10 cellular contexts compared by ENCODE assay signal in the genomic region with DNA sequence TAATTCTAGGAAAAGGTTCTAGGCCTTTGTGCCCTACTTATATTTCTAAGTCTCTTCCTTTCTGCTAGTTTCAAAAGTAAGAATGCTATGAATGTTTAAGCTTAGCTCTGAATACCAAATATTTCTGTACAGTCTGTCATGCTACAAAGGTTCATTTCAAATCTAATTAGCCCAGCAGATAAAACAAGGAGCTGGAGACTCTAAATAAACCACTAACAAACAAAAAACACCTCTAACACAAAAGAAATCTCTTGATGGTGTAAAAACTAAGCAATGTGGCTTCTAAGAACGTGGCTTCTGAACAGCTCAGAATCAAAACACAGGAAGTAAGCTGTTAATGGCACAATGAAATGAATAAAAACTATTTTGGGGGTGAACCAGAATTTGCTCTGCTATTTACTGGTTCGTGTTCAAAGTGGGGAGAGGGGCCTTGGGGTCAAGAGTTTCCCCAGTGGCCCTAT.
DNase-seq lines count a peak whose midpoint lies in the region; FAIRE-seq and TF ChIP-seq lines count a peak whose summit lies in the region.
"Had no signal": no experiment of that assay in that cellular context is flagged by ENCODE, and none has a peak within 500 bp of the region (broad histone marks: within the 10 kb centered on the region; RNA-seq: fewer than 3 reads in every experiment).

No MANE protein-coding gene starts in this region.

- no peak for TF ChIP-seq CTCF in progenitor cell of endocrine pancreas (IDR thresholded peaks at IDR 0.05; ENCODE audit: unreplicated experiment)
- TF ChIP-seq CTCF in D721Med (IDR thresholded peaks at IDR 0.05; ENCODE audit: insufficient read depth, missing control alignments) = no peak

- H3K36me3 ChIP-seq in Karpas-422 (ENCODE audit: insufficient read depth, low read length) = no peaks in the 10 kb centered on the region
- H3K36me3 ChIP-seq: cardiac muscle cell had no signal

- H3K4me1 ChIP-seq in Karpas-422 (ENCODE audit: low read length) = peaks cover 10% of the 10 kb centered on the region

- H4K20me1 ChIP-seq in Karpas-422 (ENCODE audit: insufficient read depth, low read depth, low read length) = no peaks in the 10 kb centered on the region

- no peak overlapping the region for H3K9ac ChIP-seq in Karpas-422 (ENCODE audit: low read length)

- H3K9me2 ChIP-seq in Karpas-422 (replicated peaks; ENCODE audit: insufficient read depth, low read length) = no peaks in the 10 kb centered on the region

- DNase-seq in GM18507 (ENCODE audit: extremely low spot score, insufficient read length, low read depth) = no peak
- DNase-seq in RPMI7951 (ENCODE audit: low read depth) = peak; percentile 20
- no peak for DNase-seq in progenitor cell of endocrine pancreas (ENCODE audit: low spot score, unreplicated experiment)
- DNase-seq in D721Med (ENCODE audit: insufficient read length, low spot score) = no peak
- no peak for DNase-seq in Karpas-422
- DNase-seq in DMS114 treated with DMSO at 0.1 percent for 48 hours (lab: John Stamatoyannopoulos, UW; ENCODE audit: unreplicated experiment) = no peak
- no peak for DNase-seq in A172 (ENCODE audit: low spot score)
- DNase-seq: SW 1271 had no signal

- H3K27me3 ChIP-seq in Karpas-422 (ENCODE audit: low read length) = no peaks in the 10 kb centered on the region
- H3K27me3 ChIP-seq: cardiac muscle cell had no signal

- H3K27ac ChIP-seq in Karpas-422 (ENCODE audit: low read length) = no peak overlapping the region
- H3K27ac ChIP-seq: cardiac muscle cell had no signal

- no peak overlapping the region for H3K4me2 ChIP-seq in Karpas-422 (ENCODE audit: low read depth, low read length, poor library complexity, severe bottlenecking)

- peaks cover 38% of the 10 kb centered on the region for H3K4me1 Mint-ChIP-seq in dendritic cell treated with granulocyte-macrophage colony-stimulating factor and Interleukin-4, amounts not matched to agents 40 ng/mL and 50 ng/mL, for 4 days (ENCODE audit: low read depth)
- peaks cover 24% of the 10 kb centered on the region for H3K4me1 Mint-ChIP-seq in progenitor cell of endocrine pancreas (ENCODE audit: low read depth)

- H3K79me2 ChIP-seq in Karpas-422 (ENCODE audit: low read length) = no peaks in the 10 kb centered on the region

- no peak overlapping the region for H2AFZ ChIP-seq in Karpas-422 (ENCODE audit: low read length)

- H3K4me3 Mint-ChIP-seq in dendritic cell treated with granulocyte-macrophage colony-stimulating factor and Interleukin-4, amounts not matched to agents 40 ng/mL and 50 ng/mL, for 4 days = no peak overlapping the region
- no peak overlapping the region for H3K4me3 Mint-ChIP-seq in progenitor cell of endocrine pancreas (ENCODE audit: low read depth)

- H3K9me3 Mint-ChIP-seq in dendritic cell treated with granulocyte-macrophage colony-stimulating factor and Interleukin-4, amounts not matched to agents 40 ng/mL and 50 ng/mL, for 4 days = peaks cover 10% of the 10 kb centered on the region
- H3K9me3 Mint-ChIP-seq in progenitor cell of endocrine pancreas (ENCODE audit: low read depth) = no peaks in the 10 kb centered on the region

- no peaks in the 10 kb centered on the region for H3K9me3 ChIP-seq in Karpas-422 (ENCODE audit: low read length)

- peak overlapping the region; percentile 6 for H3K27ac Mint-ChIP-seq in dendritic cell treated with granulocyte-macrophage colony-stimulating factor and Interleukin-4, amounts not matched to agents 40 ng/mL and 50 ng/mL, for 4 days
- H3K27ac Mint-ChIP-seq in progenitor cell of endocrine pancreas = peak overlapping the region; percentile 4

- FAIRE-seq in GM18507 (lab: Jason Lieb, UNC) (peak; percentile 29), D721Med (lab: Jason Lieb, UNC) (no peak)

- no peaks in the 10 kb centered on the region for H3K36me3 Mint-ChIP-seq in dendritic cell treated with granulocyte-macrophage colony-stimulating factor and Interleukin-4, amounts not matched to agents 40 ng/mL and 50 ng/mL, for 4 days (ENCODE audit: low read depth)
- H3K36me3 Mint-ChIP-seq in progenitor cell of endocrine pancreas (ENCODE audit: insufficient read depth) = no peaks in the 10 kb centered on the region

- no peaks in the 10 kb centered on the region for H3K27me3 Mint-ChIP-seq in dendritic cell treated with granulocyte-macrophage colony-stimulating factor and Interleukin-4, amounts not matched to agents 40 ng/mL and 50 ng/mL, for 4 days
- peaks cover 3% of the 10 kb centered on the region for H3K27me3 Mint-ChIP-seq in progenitor cell of endocrine pancreas

- intact Hi-C loops in dendritic cell treated with granulocyte-macrophage colony-stimulating factor and Interleukin-4, amounts not matched to agents 40 ng/mL and 50 ng/mL, for 4 days (cut with micrococcal nuclease) = loop anchor here (5.0 kb wide), 2 partner anchors 70 to 295 kb away; no protein-coding TSS in a partner anchor

- H3K4me3 ChIP-seq in Karpas-422 (ENCODE audit: low read length) = no peak overlapping the region
- H3K4me3 ChIP-seq: cardiac muscle cell had no signal
